In the genomic region with DNA sequence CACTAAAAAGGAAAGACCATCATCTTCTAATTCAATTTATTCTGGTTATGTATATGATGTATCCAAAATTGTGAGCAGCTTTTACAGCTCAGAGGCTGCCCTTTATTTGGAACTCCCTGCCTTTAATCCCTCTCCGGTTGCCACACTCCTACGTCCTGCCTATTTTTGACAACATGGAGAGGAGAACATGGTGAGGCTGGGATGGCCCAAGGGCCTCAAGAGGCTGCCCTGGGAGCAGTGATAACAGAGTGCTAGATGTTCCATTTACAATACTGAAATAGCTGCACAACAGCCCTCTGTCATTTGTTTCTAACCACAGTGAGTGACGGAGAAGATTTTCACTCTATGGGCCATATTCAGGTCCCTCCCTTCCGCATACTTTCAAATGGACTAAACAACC, we compare ENCODE assay signal across 20 cellular contexts. TPM values are rescaled to one million over a fixed set of nuclear protein-coding genes. Genes with fewer than 3 reads are reported as not detected.
A peak's percentile ranks its signal among the peaks of the same experiment; 100 is the strongest.
DNase-seq lines count a peak whose midpoint lies in the region; ATAC-seq and TF ChIP-seq lines count a peak whose summit lies in the region.
"Had no signal": no experiment of that assay in that cellular context is flagged by ENCODE, and none has a peak within 500 bp of the region (broad histone marks: within the 10 kb centered on the region; RNA-seq: fewer than 3 reads in every experiment).

No MANE protein-coding gene starts in this region.

- intact Hi-C loops in A673 (cut with micrococcal nuclease; ENCODE audit: unreplicated experiment) (no loop called here), heart right ventricle (cut with DNase I) (no loop called here)

- no peaks in the 10 kb centered on the region for H3K79me1 ChIP-seq in trophoblast cell (ENCODE audit: low read length)

- no peak overlapping the region for H3K9ac ChIP-seq in trophoblast cell (ENCODE audit: low read length)
- H3K9ac ChIP-seq: BLaER1 treated with 17β-estradiol and CSF1 and Interleukin-3, amounts not matched to agents 10 nM and 100 nM had no signal

- no TSS peak for BruUV-seq in A673 (replicated peaks; lab: Mats Ljungman, UMichigan)

- H3K27ac Mint-ChIP-seq in stimulated activated naive B cell treated with anti-CD40 and anti-IgM and Interleukin-4, amounts not matched to agents 10 μg/mL and 1 μg/mL and 100 μg/mL, for 72 hours = no peak overlapping the region
- H3K27ac Mint-ChIP-seq: activated naive CD8-positive, alpha-beta T cell had no signal

- no peaks in the 10 kb centered on the region for H3K27me3 Mint-ChIP-seq in stimulated activated naive B cell treated with anti-CD40 and anti-IgM and Interleukin-4, amounts not matched to agents 10 μg/mL and 1 μg/mL and 100 μg/mL, for 72 hours

- no peak overlapping the region for H4K91ac ChIP-seq in trophoblast cell (ENCODE audit: low read depth, low read length)

- no peak overlapping the region for H2AFZ ChIP-seq in trophoblast cell (ENCODE audit: insufficient read depth, low read length, poor library complexity)

- no peak overlapping the region for H2BK5ac ChIP-seq in trophoblast cell (ENCODE audit: low read depth, low read length, poor library complexity)

- H3K9me3 Mint-ChIP-seq in stimulated activated naive B cell treated with anti-CD40 and anti-IgM and Interleukin-4, amounts not matched to agents 10 μg/mL and 1 μg/mL and 100 μg/mL, for 72 hours = no peaks in the 10 kb centered on the region

- no peak for TF ChIP-seq CTCF in A673 (conservative IDR thresholded peaks at IDR 0.05; ENCODE audit: low read depth, low read length)
- TF ChIP-seq CTCF in heart right ventricle (IDR thresholded peaks at IDR 0.05) = no peak

- H4K8ac ChIP-seq in trophoblast cell (ENCODE audit: low read depth, low read length) = peak overlapping the region; percentile 35

- H3K4me3 Mint-ChIP-seq in stimulated activated naive B cell treated with anti-CD40 and anti-IgM and Interleukin-4, amounts not matched to agents 10 μg/mL and 1 μg/mL and 100 μg/mL, for 72 hours = no peak overlapping the region
- H3K4me3 Mint-ChIP-seq: activated naive CD8-positive, alpha-beta T cell had no signal

- no peaks in the 10 kb centered on the region for H3K79me2 ChIP-seq in trophoblast cell (ENCODE audit: control insufficient read depth, insufficient read depth, low read length, poor library complexity)

- 41 to 58% methylated on average over 4 of the region's 4 CpGs for WGBS in heart right ventricle, 2 donors
- WGBS in trophoblast cell (ENCODE audit: extremely low coverage, insufficient coverage, insufficient read length) = no CpG with 5 or more reads among the region's 4 CpGs

- H3K4ac ChIP-seq in trophoblast cell (ENCODE audit: low read depth, low read length) = no peak overlapping the region

- no peaks in the 10 kb centered on the region for H3K9me3 ChIP-seq in A673 (ENCODE audit: low read depth, low read length, poor library complexity, severe bottlenecking)
- no peaks in the 10 kb centered on the region for H3K9me3 ChIP-seq in heart right ventricle
- no peaks in the 10 kb centered on the region for H3K9me3 ChIP-seq in trophoblast cell (ENCODE audit: insufficient read depth, low read depth, low read length)
- H3K9me3 ChIP-seq: BLaER1 treated with 17β-estradiol and CSF1 and Interleukin-3, amounts not matched to agents 10 nM and 100 nM; Peyer's patch; right lobe of liver had no signal

- no peak overlapping the region for H3K18ac ChIP-seq in trophoblast cell (ENCODE audit: low read length)

- H3K4me2 ChIP-seq in trophoblast cell (ENCODE audit: low read length) = no peak overlapping the region

- peaks cover 2 to 11% of the 10 kb centered on the region in 2 donors for H3K4me1 Mint-ChIP-seq in stimulated activated naive B cell treated with anti-CD40 and anti-IgM and Interleukin-4, amounts not matched to agents 10 μg/mL and 1 μg/mL and 100 μg/mL, for 72 hours

- no peak overlapping the region for H3K14ac ChIP-seq in trophoblast cell (ENCODE audit: low read length)

- POLR2A ChIA-PET in A673 (lab: Charles Lee; ENCODE audit: low non-redundant PET) = no interaction called here

- H3K4me3 ChIP-seq in A673 (ENCODE audit: low read depth, low read length, poor library complexity, severe bottlenecking) = no peak overlapping the region
- no peak overlapping the region for H3K4me3 ChIP-seq in heart right ventricle
- no peak overlapping the region for H3K4me3 ChIP-seq in trophoblast cell (ENCODE audit: low read depth, low read length)
- H3K4me3 ChIP-seq: BLaER1 treated with 17β-estradiol and CSF1 and Interleukin-3, amounts not matched to agents 10 nM and 100 nM; Peyer's patch; right lobe of liver had no signal

- H3K4me1 ChIP-seq in A673 (ENCODE audit: insufficient read depth, low read length, poor library complexity, severe bottlenecking) (peaks cover 31% of the 10 kb centered on the region), heart right ventricle (peaks cover 11 to 88% (median 65%) of the 10 kb centered on the region in 9 donors), trophoblast cell (ENCODE audit: control insufficient read depth in 1 of 2, insufficient read depth in 2 of 2, low read length in 2 of 2) (peaks cover 2 to 8% of the 10 kb centered on the region in 2 experiments)
- H3K4me1 ChIP-seq: right lobe of liver had no signal

- H3K36me3 ChIP-seq in A673 (ENCODE audit: insufficient read depth, low read length, poor library complexity, severe bottlenecking) (no peaks in the 10 kb centered on the region), heart right ventricle (no peaks in the 10 kb centered on the region), trophoblast cell (ENCODE audit: control insufficient read depth in 1 of 2, insufficient read depth in 2 of 2, low read length in 2 of 2) (peaks cover 0 to 5% of the 10 kb centered on the region in 2 experiments)
- H3K36me3 ChIP-seq: BLaER1 treated with 17β-estradiol and CSF1 and Interleukin-3, amounts not matched to agents 10 nM and 100 nM; Peyer's patch; right lobe of liver had no signal

- H2BK120ac ChIP-seq in trophoblast cell (ENCODE audit: insufficient read depth, low read length, poor library complexity) = no peak overlapping the region

- H3K27ac ChIP-seq in A673 (ENCODE audit: low read depth, low read length, poor library complexity, severe bottlenecking) (peak overlapping the region; percentile 57), angular gyrus (ENCODE audit: low read depth, low read length) (peak overlapping the region; percentile 23), heart right ventricle (peak overlapping the region; percentile 62 to 88 (median 78)), trophoblast cell (ENCODE audit: low read depth, low read length) (peak overlapping the region; percentile 6)
- H3K27ac ChIP-seq: right lobe of liver had no signal

- DNase-seq in A673 (ENCODE audit: low spot score) = no peak
- DNase-seq in heart right ventricle = peak; percentile 37 to 67
- DNase-seq in trophoblast cell = peak in 1 of 2 donors; percentile 33
- no peak for DNase-seq in stimulated activated naive B cell treated with anti-CD40 and anti-IgM and Interleukin-4, amounts not matched to agents 10 μg/mL and 1 μg/mL and 100 μg/mL, for 72 hours
- DNase-seq in activated naive CD4-positive, alpha-beta T cell treated with Interleukin-2 at 50 U/mL for 16 hours = no peak
- DNase-seq in NCI-H128 (lab: John Stamatoyannopoulos, UW; ENCODE audit: unreplicated experiment) = no peak
- DNase-seq: 8988T; activated CD4-positive, alpha-beta T cell treated with anti-CD3 and anti-CD28 coated beads, Interleukin-2, amount 50 U/mL, for 4 hours; caudate nucleus; effector memory CD4-positive, alpha-beta T cell; islet precursor cell; NCI-H82; Peyer's patch; right lobe of liver; substantia nigra had no signal

- CTCF ChIA-PET in A673 (lab: Charles Lee) = no interaction called here

- ATAC-seq in heart right ventricle = peak; percentile 80 to 97 (median 94)
- ATAC-seq in stimulated activated naive B cell treated with anti-CD40 and anti-IgM and Interleukin-4, amounts not matched to agents 10 μg/mL and 1 μg/mL and 100 μg/mL, for 72 hours (replicated peaks) = no peak
- ATAC-seq in HG03175 (IDR thresholded peaks at IDR 0.05; ENCODE audit: unreplicated experiment) = no peak
- ATAC-seq: HepG2 had no signal

- no peaks in the 10 kb centered on the region for H3K36me3 Mint-ChIP-seq in stimulated activated naive B cell treated with anti-CD40 and anti-IgM and Interleukin-4, amounts not matched to agents 10 μg/mL and 1 μg/mL and 100 μg/mL, for 72 hours
- H3K36me3 Mint-ChIP-seq: activated naive CD8-positive, alpha-beta T cell had no signal

- peak overlapping the region; percentile 61 for H2BK12ac ChIP-seq in trophoblast cell (ENCODE audit: low read length)

- no peak overlapping the region for H4K12ac ChIP-seq in trophoblast cell (ENCODE audit: low read depth, low read length)

- H3K23ac ChIP-seq in trophoblast cell (ENCODE audit: low read length) = no peak overlapping the region

- H3K27me3 ChIP-seq in A673 (replicated peaks; ENCODE audit: insufficient read depth, low read depth, low read length, poor library complexity) = no peaks in the 10 kb centered on the region
- no peaks in the 10 kb centered on the region for H3K27me3 ChIP-seq in heart right ventricle
- no peaks in the 10 kb centered on the region for H3K27me3 ChIP-seq in trophoblast cell (ENCODE audit: insufficient read depth, low read length)
- H3K27me3 ChIP-seq: BLaER1 treated with 17β-estradiol and CSF1 and Interleukin-3, amounts not matched to agents 10 nM and 100 nM; Peyer's patch; right lobe of liver had no signal

- peak overlapping the region; percentile 64 for H2AK5ac ChIP-seq in trophoblast cell (ENCODE audit: low read length)

RNA-seq across cellular contexts. Expression of a gene that starts 33.5 kb away (rescaled TPM):
- total RNA-seq in A673 (2021) (45.7 and 48.7 TPM in 2 replicates), heart right ventricle (10 to 100 TPM; 18.2 to 38.3 (median 28.5) TPM)
- polyA plus RNA-seq in heart right ventricle = 10 to 100 TPM in 1 of 2 donors, 1 to 10 TPM in 1; 7.1 to 15.2 TPM
- 3.3 and 3.6 TPM in 2 replicates for polyA plus RNA-seq in trophoblast cell (2013)

Comparison
In these comparisons a context has a peak if more than half of its experiments do, and no peak if none do; other contexts are left out.
1. DNase-seq: peak in heart right ventricle (2 of 2); none in A673 (single experiment), stimulated activated naive B cell treated with anti-CD40 and anti-IgM and Interleukin-4, amounts not matched to agents 10 μg/mL and 1 μg/mL and 100 μg/mL, for 72 hours (single experiment), activated naive CD4-positive, alpha-beta T cell treated with Interleukin-2 at 50 U/mL for 16 hours (single experiment) and NCI-H128 (single experiment).
2. H3K27ac ChIP-seq: peak in every context shown above with its lines; median percentile 78 in heart right ventricle; 57 in A673; 23 in angular gyrus; 6 in trophoblast cell.
3. ATAC-seq: peak in heart right ventricle (8 of 8); none in stimulated activated naive B cell treated with anti-CD40 and anti-IgM and Interleukin-4, amounts not matched to agents 10 μg/mL and 1 μg/mL and 100 μg/mL, for 72 hours (0 of 2) and HG03175 (single experiment).